ENCODE assay signal across 8 cellular contexts in the genomic region with DNA sequence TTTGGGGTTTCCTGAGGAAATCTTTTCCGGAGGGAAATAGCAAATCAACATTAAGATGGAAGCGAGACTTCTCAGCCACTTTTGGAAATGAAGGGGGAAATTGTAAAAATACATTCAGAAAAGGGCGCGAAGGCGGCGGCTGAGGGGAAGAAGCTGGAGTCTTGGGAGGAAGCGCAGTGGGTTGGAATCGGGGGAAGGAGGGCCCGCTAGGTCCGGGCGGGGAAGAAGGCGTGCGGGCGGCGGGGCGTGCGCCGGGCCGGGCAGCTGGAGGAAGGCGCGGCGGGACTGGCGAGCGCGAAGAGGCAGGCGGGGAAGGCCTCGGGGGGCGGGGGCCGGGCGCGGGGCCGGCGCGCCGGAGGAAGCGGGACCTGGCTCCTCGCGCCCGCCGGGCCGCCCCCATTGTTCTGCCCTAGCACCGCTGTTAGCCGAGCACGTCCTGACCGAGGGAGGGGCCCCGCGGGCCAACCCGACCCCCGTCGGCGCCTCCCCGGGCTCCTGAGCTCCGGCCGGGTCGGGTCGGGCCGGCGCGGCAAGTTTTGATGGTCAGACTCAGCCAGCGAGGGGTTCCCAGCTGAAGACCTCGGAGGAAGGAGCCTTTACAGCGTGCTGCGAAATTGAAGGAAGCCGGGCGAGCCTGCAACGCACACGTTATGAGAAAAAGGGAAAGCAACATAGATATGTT. TPM values are rescaled to one million over a fixed set of nuclear protein-coding genes. Genes with fewer than 3 reads are reported as not detected.
DNase-seq lines count a peak whose midpoint lies in the region; ATAC-seq and TF ChIP-seq lines count a peak whose summit lies in the region.

No MANE protein-coding gene starts in this region.

- peak overlapping the region; percentile 88 for H3K27ac ChIP-seq in substantia nigra (ENCODE audit: low read depth, low read length, poor library complexity, severe bottlenecking)

- ATAC-seq in esophagus mucosa (peak; percentile 43), HG03439 (IDR thresholded peaks at IDR 0.05; ENCODE audit: unreplicated experiment) (no peak)

- peak overlapping the region; percentile 74 for H3K9ac ChIP-seq in mucosa of stomach (ENCODE audit: low read length)

- no peaks in the 10 kb centered on the region for H3K27me3 ChIP-seq in mucosa of stomach (ENCODE audit: control insufficient read depth, insufficient read depth, low read length)

- peak; percentile 32 for TF ChIP-seq POLR2A in NB4 (IDR thresholded peaks at IDR 0.05; ENCODE audit: extremely low read depth, insufficient read length)

- in situ Hi-C loops in GM13977 (cut with MboI; ENCODE audit: low pct_unique_long_range_greater_than_20kb, low sequenced_read_pairs, unreplicated experiment) = no loop called here

- TF ChIP-seq CTCF in GM13977 (IDR thresholded peaks at IDR 0.05; ENCODE audit: extremely low read depth, insufficient read depth, missing control alignments) (no peak), NB4 (IDR thresholded peaks at IDR 0.05; ENCODE audit: low read depth, low read length) (no peak)

- peak; percentile 20 for DNase-seq in A172 (ENCODE audit: low spot score)
- peak; percentile 70 for DNase-seq in GM13977 (ENCODE audit: low spot score)
- DNase-seq in NB4 (ENCODE audit: low read depth) = peak; percentile 80
- peak; percentile 52 for DNase-seq in activated T-cell treated with anti-CD3 and anti-CD28 coated beads, Interleukin-2, amount 50 U/mL, for 1 hour
- peak in 45 of 49 donors; percentile 20 to 82 (median 59) for DNase-seq in substantia nigra (lab: John Stamatoyannopoulos, UW)

- H3K9me3 ChIP-seq in mucosa of stomach (ENCODE audit: control insufficient read depth, low read length) = no peaks in the 10 kb centered on the region

- no peaks in the 10 kb centered on the region for H3K36me3 ChIP-seq in mucosa of stomach (ENCODE audit: control insufficient read depth, insufficient read depth, low read length)

- peaks cover 4% of the 10 kb centered on the region for H3K4me1 ChIP-seq in mucosa of stomach (ENCODE audit: control insufficient read depth, insufficient read depth, low read length)

- H3K4me3 ChIP-seq in NB4 (ENCODE audit: low read depth, low read length) = peak overlapping the region; percentile 79
- peak overlapping the region; percentile 27 for H3K4me3 ChIP-seq in mucosa of stomach (ENCODE audit: low read length)

RNA-seq across cellular contexts. Expression of a gene that starts 1.6 kb away (rescaled TPM):
- 0.53 and 2.4 TPM in 2 replicates for total RNA-seq in A172 (2014; rRNA removed; shearing (Covaris generic))
- total RNA-seq in esophagus mucosa = 0.44 TPM

RNA-seq across cellular contexts. Expression of a gene that starts 6.9 kb away (rescaled TPM):
- 22.7 and 26.0 TPM in 2 replicates for total RNA-seq in A172 (2014; rRNA removed; shearing (Covaris generic))
- 31.0 TPM for total RNA-seq in esophagus mucosa

Comparison
In these comparisons a context has a peak if more than half of its experiments do, and no peak if none do; other contexts are left out.
1. DNase-seq: peak in every context shown above with its lines; median percentile 80 in NB4; 70 in GM13977; 59 in substantia nigra; 52 in activated T-cell treated with anti-CD3 and anti-CD28 coated beads, Interleukin-2, amount 50 U/mL, for 1 hour; 20 in A172.